ENCODE assay signal across 14 cellular contexts in genomic region chr3:46907960-46908293, GRCh38. TPM values are rescaled to one million over a fixed set of nuclear protein-coding genes. Genes with fewer than 3 reads are reported as not detected.
DNase-seq lines count a peak whose midpoint lies in the region; ATAC-seq and TF ChIP-seq lines count a peak whose summit lies in the region.
"Had no signal": no experiment of that assay in that cellular context is flagged by ENCODE, and none has a peak within 500 bp of the region (broad histone marks: within the 10 kb centered on the region; RNA-seq: fewer than 3 reads in every experiment).

No MANE protein-coding gene starts in this region.

- H3K9ac ChIP-seq in mammary epithelial cell (ENCODE audit: insufficient read depth, low read length) (no peak overlapping the region), GM23248 (0 out of 2 replicates have a peak overlapping the region, but pooled peaks have one; percentile 38), skeletal muscle satellite cell (ENCODE audit: low read depth, low read length) (no peak overlapping the region)

- H3K36me3 ChIP-seq in mammary epithelial cell (ENCODE audit: insufficient read depth, low read length) (no peaks in the 10 kb centered on the region), GM23248 (ENCODE audit: low read depth) (no peaks in the 10 kb centered on the region), skeletal muscle satellite cell (ENCODE audit: insufficient read depth, low read length) (no peaks in the 10 kb centered on the region)

- H3K27me3 ChIP-seq in mammary epithelial cell (ENCODE audit: insufficient read depth, low read length) (no peaks in the 10 kb centered on the region), GM23248 (replicated peaks; ENCODE audit: insufficient read depth) (no peaks in the 10 kb centered on the region), skeletal muscle satellite cell (ENCODE audit: control insufficient read depth, insufficient read depth, low read length) (no peaks in the 10 kb centered on the region)
- H3K27me3 ChIP-seq: BLaER1 treated with 17β-estradiol and CSF1 and Interleukin-3, amounts not matched to agents 10 nM and 100 nM had no signal

- no peak overlapping the region for H3K4me3 Mint-ChIP-seq in MCF 10A (ENCODE audit: unreplicated experiment)
- H3K4me3 Mint-ChIP-seq: CD4-positive, CD25-positive, alpha-beta regulatory T cell had no signal

- no peak overlapping the region for H3K27ac Mint-ChIP-seq in MCF 10A (ENCODE audit: low read depth, unreplicated experiment)
- H3K27ac Mint-ChIP-seq: CD4-positive, CD25-positive, alpha-beta regulatory T cell had no signal

- H3K79me2 ChIP-seq in mammary epithelial cell (ENCODE audit: insufficient read depth, low read length) (no peaks in the 10 kb centered on the region), GM23248 (ENCODE audit: insufficient read depth) (no peaks in the 10 kb centered on the region)

- CTCF ChIA-PET in MCF 10A (lab: Yijun Ruan, JAX): interaction anchor here (0.6 to 2.6 kb wide), 3 partner anchors 8 to 417 kb away, joined by 3 to 19 read pairs (median 19); no protein-coding TSS in a partner anchor
- CTCF ChIA-PET in mammary epithelial cell (lab: Charles Lee; ENCODE audit: low non-redundant PET): no interaction called here

- DNase-seq in MCF 10A (ENCODE audit: unreplicated experiment) (no peak), mammary epithelial cell (no peak), GM23248 (no peak), cardiac fibroblast (ENCODE audit: low read depth in 2 of 2) (no peak)
- no peak for DNase-seq in NK-92 treated with Interleukin-12 subunit alpha and Interleukin-12 subunit beta, amount 100 ng/mL, for 24 hours (lab: John Stamatoyannopoulos, UW)
- no peak for DNase-seq in stimulated activated CD4-positive, alpha-beta T cell treated with anti-CD3 and anti-CD28 coated beads, Interleukin-15, amount 100 ng/mL, for 24 hours
- DNase-seq: ACHN; CD4-positive, CD25-positive, alpha-beta regulatory T cell; DMS79 had no signal

- H3K36me3 Mint-ChIP-seq in MCF 10A (ENCODE audit: insufficient read depth, unreplicated experiment): no peaks in the 10 kb centered on the region
- H3K36me3 Mint-ChIP-seq: CD4-positive, CD25-positive, alpha-beta regulatory T cell had no signal

- intact Hi-C loops in MCF 10A (cut with micrococcal nuclease) (loop anchor here (1.0 kb wide), 1 partner anchor 203 kb away; no protein-coding TSS in a partner anchor), mammary epithelial cell (cut with micrococcal nuclease) (loop anchor here (5.0 kb wide), 2 partner anchors 414 to 421 kb away; no protein-coding TSS in a partner anchor)

- H3K4me3 ChIP-seq in mammary epithelial cell (replicated peaks in 1 of 3; ENCODE audit: insufficient read depth in 1 of 3, low read depth in 2 of 3, low read length in 3 of 3): no peak overlapping the region
- H3K4me3 ChIP-seq in GM23248: no peak overlapping the region
- H3K4me3 ChIP-seq in cardiac fibroblast (replicated peaks in 1 of 2; ENCODE audit: low read depth in 2 of 2, low read length in 2 of 2): no peak overlapping the region
- H3K4me3 ChIP-seq in skeletal muscle satellite cell (ENCODE audit: low read length): no peak overlapping the region
- H3K4me3 ChIP-seq: BLaER1 treated with 17β-estradiol and CSF1 and Interleukin-3, amounts not matched to agents 10 nM and 100 nM; GM12878 had no signal

- H4K20me1 ChIP-seq in mammary epithelial cell (ENCODE audit: insufficient read depth, low read length) (no peaks in the 10 kb centered on the region), GM23248 (ENCODE audit: insufficient read depth) (no peaks in the 10 kb centered on the region)

- H3K9me3 ChIP-seq in mammary epithelial cell (replicated peaks; ENCODE audit: insufficient read depth, low read length): no peaks in the 10 kb centered on the region
- H3K9me3 ChIP-seq in GM23248 (ENCODE audit: low read depth): no peaks in the 10 kb centered on the region
- no peaks in the 10 kb centered on the region for H3K9me3 ChIP-seq in skeletal muscle satellite cell (replicated peaks; ENCODE audit: low read length)
- H3K9me3 ChIP-seq: BLaER1 treated with 17β-estradiol and CSF1 and Interleukin-3, amounts not matched to agents 10 nM and 100 nM had no signal

- TF ChIP-seq CTCF in MCF 10A (IDR thresholded peaks at IDR 0.05; ENCODE audit: unreplicated experiment) (no peak), mammary epithelial cell (conservative IDR thresholded peaks at IDR 0.05 in 1 of 2, IDR thresholded peaks at IDR 0.05 in 1 of 2; ENCODE audit: extremely low read depth in 1 of 2, insufficient read depth in 1 of 2, low read depth in 1 of 2, low read length in 2 of 2) (no peak), cardiac fibroblast (IDR thresholded peaks at IDR 0.05; ENCODE audit: low read depth, low read length) (peak; percentile 31)

- H3K27ac ChIP-seq in mammary epithelial cell (ENCODE audit: insufficient read depth, low read depth, low read length): no peak overlapping the region
- no peak overlapping the region for H3K27ac ChIP-seq in GM23248

- POLR2A ChIA-PET in MCF 10A (lab: Yijun Ruan, JAX): no interaction called here

- peaks cover 15% of the 10 kb centered on the region for H3F3A ChIP-seq in GM23248 (ENCODE audit: insufficient read depth)

- no peaks in the 10 kb centered on the region for H3K27me3 Mint-ChIP-seq in MCF 10A (ENCODE audit: insufficient read depth, unreplicated experiment)
- H3K27me3 Mint-ChIP-seq: CD4-positive, CD25-positive, alpha-beta regulatory T cell had no signal

- H3K4me2 ChIP-seq in mammary epithelial cell (ENCODE audit: insufficient read depth, low read depth, low read length) (no peak overlapping the region), GM23248 (ENCODE audit: unreplicated experiment) (no peak overlapping the region), skeletal muscle satellite cell (ENCODE audit: low read length) (peak overlapping the region; percentile 63)

- no peak for ATAC-seq in GM19395 (IDR thresholded peaks at IDR 0.05; ENCODE audit: unreplicated experiment)
- ATAC-seq: GM12878 had no signal

- H3K4me1 ChIP-seq in mammary epithelial cell (ENCODE audit: insufficient read depth, low read length) (peaks cover 22% of the 10 kb centered on the region), GM23248 (ENCODE audit: insufficient read depth) (peaks cover 23% of the 10 kb centered on the region), skeletal muscle satellite cell (ENCODE audit: control insufficient read depth, insufficient read depth, low read length) (peaks cover 30% of the 10 kb centered on the region)

- in situ Hi-C loops in mammary epithelial cell (cut with MboI; ENCODE audit: low sequenced_read_pairs in 2 of 2): no loop called here
- in situ Hi-C loops in GM23248 (cut with MboI): no loop called here

- peaks cover 5% of the 10 kb centered on the region for H3K4me1 Mint-ChIP-seq in MCF 10A (ENCODE audit: insufficient read depth, unreplicated experiment)

- no peaks in the 10 kb centered on the region for H3K9me3 Mint-ChIP-seq in MCF 10A (ENCODE audit: unreplicated experiment)

- H3K9me2 ChIP-seq in GM23248 (ENCODE audit: insufficient read depth): no peaks in the 10 kb centered on the region

- BruUV-seq in MCF 10A (replicated peaks; lab: Mats Ljungman, UMichigan) (TSS peak; percentile 18), mammary epithelial cell (replicated peaks; lab: Mats Ljungman, UMichigan) (no TSS peak)

- dilution Hi-C loops in mammary epithelial cell (cut with HindIII; ENCODE audit: low sequenced_read_pairs): no loop called here

- 0% methylated on average over 1 of the region's 1 CpG for WGBS in mammary epithelial cell (ENCODE audit: low coverage, missing lambda C conversion rate)
- WGBS in GM23248 (ENCODE audit: low coverage in 1 of 2, low lambda C conversion rate in 2 of 2, missing lambda C conversion rate in 2 of 2), 2 experiments: 3 to 7% methylated on average over 1 of the region's 1 CpG

- H2AFZ ChIP-seq in mammary epithelial cell (ENCODE audit: low read depth, low read length): no peak overlapping the region
- H2AFZ ChIP-seq in GM23248: no peak overlapping the region

RNA-seq across cellular contexts. Expression of gene PTH1R, which starts 30.4 kb away (rescaled TPM):
- not detected in 2 replicates for total RNA-seq in MCF 10A (2022)
- total RNA-seq in mammary epithelial cell: under 1 TPM in 1 of 2 donors, not detected in 1; 0.33 TPM
- not detected for polyA plus RNA-seq in mammary epithelial cell
- not detected for polyA minus RNA-seq in mammary epithelial cell
- total RNA-seq in GM23248 (2014; rRNA removed; shearing (Covaris generic)): 1.3 TPM in 1 of 2 replicates, not detected in the other
- 0.37 and 0.60 TPM in 2 replicates for polyA plus RNA-seq in GM23248 (2016; fragmentation: Nextera tagmentation; extraction: Ambion mirVana)
- 0.22 and 0.76 TPM in 2 replicates for total RNA-seq in skeletal muscle satellite cell (2012; rRNA removed)
- total RNA-seq: CD4-positive, CD25-positive, alpha-beta regulatory T cell; GM12878 had no signal
- polyA plus RNA-seq: CD4-positive, CD25-positive, alpha-beta regulatory T cell; GM12878 had no signal

RNA-seq across cellular contexts. Expression of gene MYL3, which starts 44.7 kb away (rescaled TPM):
- total RNA-seq in MCF 10A (2022): not detected in 2 replicates
- total RNA-seq in mammary epithelial cell: not detected
- polyA plus RNA-seq in mammary epithelial cell: not detected
- polyA minus RNA-seq in mammary epithelial cell: not detected
- total RNA-seq in GM23248 (2014; rRNA removed; shearing (Covaris generic)): not detected in 2 replicates
- polyA plus RNA-seq in GM23248 (2016; fragmentation: Nextera tagmentation; extraction: Ambion mirVana): 0.68 TPM in 1 of 2 replicates, not detected in the other
- total RNA-seq in skeletal muscle satellite cell (2012; rRNA removed): not detected in 2 replicates
- total RNA-seq: CD4-positive, CD25-positive, alpha-beta regulatory T cell; GM12878; H4 had no signal
- polyA plus RNA-seq: CD4-positive, CD25-positive, alpha-beta regulatory T cell had no signal
